Comparison of ENCODE assay signal across 1 cellular context in the genomic region with DNA sequence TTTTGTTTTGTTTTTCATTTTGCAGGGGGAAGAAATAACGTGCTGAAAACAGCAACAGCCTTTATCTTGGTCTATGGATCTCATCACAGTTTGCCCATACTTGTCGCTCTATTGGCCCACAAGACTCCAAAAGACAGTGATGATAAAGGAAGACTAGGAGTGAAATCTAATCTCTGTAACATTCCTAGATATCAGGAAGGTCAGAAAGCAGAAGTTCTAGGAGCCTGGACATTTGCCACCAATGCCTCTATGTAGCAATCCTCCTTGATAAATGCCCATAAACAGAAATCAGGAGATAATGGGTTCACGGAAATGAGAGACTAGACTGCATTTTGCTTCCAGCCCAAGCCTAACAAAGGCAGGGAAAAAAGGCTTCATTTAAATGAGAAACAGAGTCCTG.
A peak's percentile ranks its signal among the peaks of the same experiment; 100 is the strongest.
TF ChIP-seq lines count a peak whose summit lies in the region.

No MANE protein-coding gene starts in this region.

TF ChIP-seq in K562, 482 proteins besides CTCF, POLR2A, EP300 and RAD21 (continued from another document and continues in another):
- TF ChIP-seq, protein P1, sequence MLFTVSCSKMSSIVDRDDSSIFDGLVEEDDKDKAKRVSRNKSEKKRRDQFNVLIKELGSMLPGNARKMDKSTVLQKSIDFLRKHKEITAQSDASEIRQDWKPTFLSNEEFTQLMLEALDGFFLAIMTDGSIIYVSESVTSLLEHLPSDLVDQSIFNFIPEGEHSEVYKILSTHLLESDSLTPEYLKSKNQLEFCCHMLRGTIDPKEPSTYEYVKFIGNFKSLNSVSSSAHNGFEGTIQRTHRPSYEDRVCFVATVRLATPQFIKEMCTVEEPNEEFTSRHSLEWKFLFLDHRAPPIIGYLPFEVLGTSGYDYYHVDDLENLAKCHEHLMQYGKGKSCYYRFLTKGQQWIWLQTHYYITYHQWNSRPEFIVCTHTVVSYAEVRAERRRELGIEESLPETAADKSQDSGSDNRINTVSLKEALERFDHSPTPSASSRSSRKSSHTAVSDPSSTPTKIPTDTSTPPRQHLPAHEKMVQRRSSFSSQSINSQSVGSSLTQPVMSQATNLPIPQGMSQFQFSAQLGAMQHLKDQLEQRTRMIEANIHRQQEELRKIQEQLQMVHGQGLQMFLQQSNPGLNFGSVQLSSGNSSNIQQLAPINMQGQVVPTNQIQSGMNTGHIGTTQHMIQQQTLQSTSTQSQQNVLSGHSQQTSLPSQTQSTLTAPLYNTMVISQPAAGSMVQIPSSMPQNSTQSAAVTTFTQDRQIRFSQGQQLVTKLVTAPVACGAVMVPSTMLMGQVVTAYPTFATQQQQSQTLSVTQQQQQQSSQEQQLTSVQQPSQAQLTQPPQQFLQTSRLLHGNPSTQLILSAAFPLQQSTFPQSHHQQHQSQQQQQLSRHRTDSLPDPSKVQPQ (CRISPR knock-in tag; IDR thresholded peaks at IDR 0.05; ENCODE audit: borderline replicate concordance), result no peak
- TF ChIP-seq ILF3 (IDR thresholded peaks at IDR 0.05; ENCODE audit: borderline replicate concordance), result no peak
- TF ChIP-seq, protein P2, sequence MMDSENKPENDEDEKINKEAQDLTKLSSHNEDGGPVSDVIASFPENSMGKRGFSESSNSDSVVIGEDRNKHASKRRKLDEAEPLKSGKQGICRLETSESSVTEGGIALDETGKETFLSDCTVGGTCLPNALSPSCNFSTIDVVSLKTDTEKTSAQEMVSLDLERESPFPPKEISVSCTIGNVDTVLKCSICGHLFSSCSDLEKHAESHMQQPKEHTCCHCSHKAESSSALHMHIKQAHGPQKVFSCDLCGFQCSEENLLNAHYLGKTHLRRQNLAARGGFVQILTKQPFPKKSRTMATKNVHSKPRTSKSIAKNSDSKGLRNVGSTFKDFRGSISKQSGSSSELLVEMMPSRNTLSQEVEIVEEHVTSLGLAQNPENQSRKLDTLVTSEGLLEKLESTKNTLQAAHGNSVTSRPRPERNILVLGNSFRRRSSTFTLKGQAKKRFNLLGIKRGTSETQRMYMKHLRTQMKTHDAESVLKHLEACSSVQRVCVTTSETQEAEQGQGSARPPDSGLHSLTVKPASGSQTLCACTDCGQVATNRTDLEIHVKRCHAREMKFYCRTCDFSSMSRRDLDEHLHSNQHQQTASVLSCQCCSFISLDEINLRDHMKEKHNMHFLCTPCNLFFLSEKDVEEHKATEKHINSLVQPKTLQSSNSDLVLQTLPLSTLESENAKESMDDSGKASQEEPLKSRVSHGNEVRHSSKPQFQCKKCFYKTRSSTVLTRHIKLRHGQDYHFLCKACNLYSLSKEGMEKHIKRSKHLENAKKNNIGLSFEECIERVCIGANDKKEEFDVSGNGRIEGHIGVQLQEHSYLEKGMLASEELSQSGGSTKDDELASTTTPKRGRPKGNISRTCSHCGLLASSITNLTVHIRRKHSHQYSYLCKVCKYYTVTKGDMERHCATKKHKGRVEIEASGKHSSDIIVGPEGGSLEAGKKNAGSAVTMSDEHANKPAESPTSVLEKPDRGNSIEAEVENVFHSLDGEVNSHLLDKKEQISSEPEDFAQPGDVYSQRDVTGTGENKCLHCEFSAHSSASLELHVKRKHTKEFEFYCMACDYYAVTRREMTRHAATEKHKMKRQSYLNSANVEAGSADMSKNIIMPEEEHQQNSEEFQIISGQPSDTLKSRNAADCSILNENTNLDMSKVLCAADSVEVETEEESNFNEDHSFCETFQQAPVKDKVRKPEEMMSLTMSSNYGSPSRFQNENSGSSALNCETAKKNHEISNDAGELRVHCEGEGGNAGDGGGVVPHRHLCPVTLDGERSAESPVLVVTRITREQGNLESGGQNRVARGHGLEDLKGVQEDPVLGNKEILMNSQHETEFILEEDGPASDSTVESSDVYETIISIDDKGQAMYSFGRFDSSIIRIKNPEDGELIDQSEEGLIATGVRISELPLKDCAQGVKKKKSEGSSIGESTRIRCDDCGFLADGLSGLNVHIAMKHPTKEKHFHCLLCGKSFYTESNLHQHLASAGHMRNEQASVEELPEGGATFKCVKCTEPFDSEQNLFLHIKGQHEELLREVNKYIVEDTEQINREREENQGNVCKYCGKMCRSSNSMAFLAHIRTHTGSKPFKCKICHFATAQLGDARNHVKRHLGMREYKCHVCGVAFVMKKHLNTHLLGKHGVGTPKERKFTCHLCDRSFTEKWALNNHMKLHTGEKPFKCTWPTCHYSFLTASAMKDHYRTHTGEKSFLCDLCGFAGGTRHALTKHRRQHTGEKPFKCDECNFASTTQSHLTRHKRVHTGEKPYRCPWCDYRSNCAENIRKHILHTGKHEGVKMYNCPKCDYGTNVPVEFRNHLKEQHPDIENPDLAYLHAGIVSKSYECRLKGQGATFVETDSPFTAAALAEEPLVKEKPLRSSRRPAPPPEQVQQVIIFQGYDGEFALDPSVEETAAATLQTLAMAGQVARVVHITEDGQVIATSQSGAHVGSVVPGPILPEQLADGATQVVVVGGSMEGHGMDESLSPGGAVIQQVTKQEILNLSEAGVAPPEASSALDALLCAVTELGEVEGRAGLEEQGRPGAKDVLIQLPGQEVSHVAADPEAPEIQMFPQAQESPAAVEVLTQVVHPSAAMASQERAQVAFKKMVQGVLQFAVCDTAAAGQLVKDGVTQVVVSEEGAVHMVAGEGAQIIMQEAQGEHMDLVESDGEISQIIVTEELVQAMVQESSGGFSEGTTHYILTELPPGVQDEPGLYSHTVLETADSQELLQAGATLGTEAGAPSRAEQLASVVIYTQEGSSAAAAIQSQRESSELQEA (IDR thresholded peaks at IDR 0.05; ENCODE audit: low read depth), result no peak
- no peak for TF ChIP-seq ASH1L (IDR thresholded peaks at IDR 0.05; ENCODE audit: borderline replicate concordance, low read depth, partially characterized antibody)
- no peak for TF ChIP-seq POLR2B (IDR thresholded peaks at IDR 0.05; ENCODE audit: low read depth, partially characterized antibody)
- TF ChIP-seq ZFP36 (IDR thresholded peaks at IDR 0.05; ENCODE audit: low read depth, low read length, partially characterized antibody), result no peak
- TF ChIP-seq ZNF175 (CRISPR knock-in tag; IDR thresholded peaks at IDR 0.05; ENCODE audit: low read depth), result no peak
- TF ChIP-seq NR2C2 (CRISPR knock-in tag; IDR thresholded peaks at IDR 0.05), result no peak
- TF ChIP-seq NR2C2 (tag; IDR thresholded peaks at IDR 0.05), result no peak
- TF ChIP-seq ZC3H8 (IDR thresholded peaks at IDR 0.05), result no peak
- no peak for TF ChIP-seq YY1 (IDR thresholded peaks at IDR 0.05; ENCODE audit: borderline replicate concordance in 1 of 3, control insufficient read depth in 1 of 3, extremely low read depth in 1 of 3, insufficient read depth in 3 of 3, insufficient read length in 1 of 3, insufficient replicate concordance in 2 of 3, low read depth in 1 of 3, low read length in 2 of 3)
- TF ChIP-seq, protein P3, sequence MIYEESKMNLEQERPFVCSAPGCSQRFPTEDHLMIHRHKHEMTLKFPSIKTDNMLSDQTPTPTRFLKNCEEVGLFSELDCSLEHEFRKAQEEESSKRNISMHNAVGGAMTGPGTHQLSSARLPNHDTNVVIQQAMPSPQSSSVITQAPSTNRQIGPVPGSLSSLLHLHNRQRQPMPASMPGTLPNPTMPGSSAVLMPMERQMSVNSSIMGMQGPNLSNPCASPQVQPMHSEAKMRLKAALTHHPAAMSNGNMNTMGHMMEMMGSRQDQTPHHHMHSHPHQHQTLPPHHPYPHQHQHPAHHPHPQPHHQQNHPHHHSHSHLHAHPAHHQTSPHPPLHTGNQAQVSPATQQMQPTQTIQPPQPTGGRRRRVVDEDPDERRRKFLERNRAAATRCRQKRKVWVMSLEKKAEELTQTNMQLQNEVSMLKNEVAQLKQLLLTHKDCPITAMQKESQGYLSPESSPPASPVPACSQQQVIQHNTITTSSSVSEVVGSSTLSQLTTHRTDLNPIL (CRISPR knock-in tag; IDR thresholded peaks at IDR 0.05), result no peak
- TF ChIP-seq, protein P4, sequence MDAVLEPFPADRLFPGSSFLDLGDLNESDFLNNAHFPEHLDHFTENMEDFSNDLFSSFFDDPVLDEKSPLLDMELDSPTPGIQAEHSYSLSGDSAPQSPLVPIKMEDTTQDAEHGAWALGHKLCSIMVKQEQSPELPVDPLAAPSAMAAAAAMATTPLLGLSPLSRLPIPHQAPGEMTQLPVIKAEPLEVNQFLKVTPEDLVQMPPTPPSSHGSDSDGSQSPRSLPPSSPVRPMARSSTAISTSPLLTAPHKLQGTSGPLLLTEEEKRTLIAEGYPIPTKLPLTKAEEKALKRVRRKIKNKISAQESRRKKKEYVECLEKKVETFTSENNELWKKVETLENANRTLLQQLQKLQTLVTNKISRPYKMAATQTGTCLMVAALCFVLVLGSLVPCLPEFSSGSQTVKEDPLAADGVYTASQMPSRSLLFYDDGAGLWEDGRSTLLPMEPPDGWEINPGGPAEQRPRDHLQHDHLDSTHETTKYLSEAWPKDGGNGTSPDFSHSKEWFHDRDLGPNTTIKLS (IDR thresholded peaks at IDR 0.05; ENCODE audit: borderline replicate concordance, low read depth), result no peak
- TF ChIP-seq GATAD2A (IDR thresholded peaks at IDR 0.05), result no peak
- TF ChIP-seq TEAD4 (IDR thresholded peaks at IDR 0.05; ENCODE audit: low read length), result 0 out of 2 replicates have a peak, but pooled peaks have one; percentile 27
- no peak for TF ChIP-seq TEAD4 (CRISPR knock-in tag; IDR thresholded peaks at IDR 0.05; ENCODE audit: borderline replicate concordance)
- no peak for TF ChIP-seq OTX1 (CRISPR knock-in tag; IDR thresholded peaks at IDR 0.05)
- peak; percentile 39; the same call in 1 of the 2 replicates for TF ChIP-seq CEBPB (tag; IDR thresholded peaks at IDR 0.05)
- no peak for TF ChIP-seq ZNF311 (CRISPR knock-in tag; IDR thresholded peaks at IDR 0.05)
- no peak for TF ChIP-seq CEBPG (CRISPR knock-in tag; IDR thresholded peaks at IDR 0.05)
- 0 out of 4 replicates have a peak, but pooled peaks of 1 of the 2 experiments have one; percentile 56 for TF ChIP-seq CEBPG (tag; conservative IDR thresholded peaks at IDR 0.05 in 1 of 2, IDR thresholded peaks at IDR 0.05 in 1 of 2)
- TF ChIP-seq ARID1B (IDR thresholded peaks at IDR 0.05), result 0 out of 2 replicates have a peak, but pooled peaks have one; percentile 10
- no peak for TF ChIP-seq ZEB2 (IDR thresholded peaks at IDR 0.05)
- TF ChIP-seq, protein P5, sequence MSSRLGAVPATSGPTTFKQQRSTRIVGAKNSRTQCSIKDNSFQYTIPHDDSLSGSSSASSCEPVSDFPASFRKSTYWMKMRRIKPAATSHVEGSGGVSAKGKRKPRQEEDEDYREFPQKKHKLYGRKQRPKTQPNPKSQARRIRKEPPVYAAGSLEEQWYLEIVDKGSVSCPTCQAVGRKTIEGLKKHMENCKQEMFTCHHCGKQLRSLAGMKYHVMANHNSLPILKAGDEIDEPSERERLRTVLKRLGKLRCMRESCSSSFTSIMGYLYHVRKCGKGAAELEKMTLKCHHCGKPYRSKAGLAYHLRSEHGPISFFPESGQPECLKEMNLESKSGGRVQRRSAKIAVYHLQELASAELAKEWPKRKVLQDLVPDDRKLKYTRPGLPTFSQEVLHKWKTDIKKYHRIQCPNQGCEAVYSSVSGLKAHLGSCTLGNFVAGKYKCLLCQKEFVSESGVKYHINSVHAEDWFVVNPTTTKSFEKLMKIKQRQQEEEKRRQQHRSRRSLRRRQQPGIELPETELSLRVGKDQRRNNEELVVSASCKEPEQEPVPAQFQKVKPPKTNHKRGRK (tag; IDR thresholded peaks at IDR 0.05), result no peak
- TF ChIP-seq, protein P6, sequence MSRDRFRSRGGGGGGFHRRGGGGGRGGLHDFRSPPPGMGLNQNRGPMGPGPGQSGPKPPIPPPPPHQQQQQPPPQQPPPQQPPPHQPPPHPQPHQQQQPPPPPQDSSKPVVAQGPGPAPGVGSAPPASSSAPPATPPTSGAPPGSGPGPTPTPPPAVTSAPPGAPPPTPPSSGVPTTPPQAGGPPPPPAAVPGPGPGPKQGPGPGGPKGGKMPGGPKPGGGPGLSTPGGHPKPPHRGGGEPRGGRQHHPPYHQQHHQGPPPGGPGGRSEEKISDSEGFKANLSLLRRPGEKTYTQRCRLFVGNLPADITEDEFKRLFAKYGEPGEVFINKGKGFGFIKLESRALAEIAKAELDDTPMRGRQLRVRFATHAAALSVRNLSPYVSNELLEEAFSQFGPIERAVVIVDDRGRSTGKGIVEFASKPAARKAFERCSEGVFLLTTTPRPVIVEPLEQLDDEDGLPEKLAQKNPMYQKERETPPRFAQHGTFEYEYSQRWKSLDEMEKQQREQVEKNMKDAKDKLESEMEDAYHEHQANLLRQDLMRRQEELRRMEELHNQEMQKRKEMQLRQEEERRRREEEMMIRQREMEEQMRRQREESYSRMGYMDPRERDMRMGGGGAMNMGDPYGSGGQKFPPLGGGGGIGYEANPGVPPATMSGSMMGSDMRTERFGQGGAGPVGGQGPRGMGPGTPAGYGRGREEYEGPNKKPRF (IDR thresholded peaks at IDR 0.05; ENCODE audit: low read depth, low read length), result no peak
- no peak for TF ChIP-seq ZNF75A (CRISPR knock-in tag; IDR thresholded peaks at IDR 0.05)
- TF ChIP-seq SMAD4 (CRISPR knock-in tag; conservative IDR thresholded peaks at IDR 0.05), result no peak
- no peak for TF ChIP-seq PCBP1 (IDR thresholded peaks at IDR 0.05; ENCODE audit: low read depth, low read length, poor library complexity, severe bottlenecking)
- no peak for TF ChIP-seq ZNF134 (CRISPR knock-in tag; conservative IDR thresholded peaks at IDR 0.05)
- no peak for TF ChIP-seq NFRKB (IDR thresholded peaks at IDR 0.05; ENCODE audit: low read depth)
- TF ChIP-seq CTBP1 (IDR thresholded peaks at IDR 0.05; ENCODE audit: borderline replicate concordance), result peak; percentile 52; the same call in 1 of the 2 replicates
- no peak for TF ChIP-seq TAF7 (tag; IDR thresholded peaks at IDR 0.05)
- no peak for TF ChIP-seq PRPF4 (IDR thresholded peaks at IDR 0.05; ENCODE audit: insufficient read depth, low read depth, low read length, poor library complexity, severe bottlenecking)
- no peak for TF ChIP-seq GTF2A2 (tag; IDR thresholded peaks at IDR 0.05)
- TF ChIP-seq SPI1 (IDR thresholded peaks at IDR 0.05; ENCODE audit: borderline replicate concordance, low read depth, low read length), result no peak
- TF ChIP-seq KLF1 (tag; IDR thresholded peaks at IDR 0.05), result no peak
- no peak for TF ChIP-seq ZNF444 (CRISPR knock-in tag; IDR thresholded peaks at IDR 0.05)
- TF ChIP-seq, protein P7, sequence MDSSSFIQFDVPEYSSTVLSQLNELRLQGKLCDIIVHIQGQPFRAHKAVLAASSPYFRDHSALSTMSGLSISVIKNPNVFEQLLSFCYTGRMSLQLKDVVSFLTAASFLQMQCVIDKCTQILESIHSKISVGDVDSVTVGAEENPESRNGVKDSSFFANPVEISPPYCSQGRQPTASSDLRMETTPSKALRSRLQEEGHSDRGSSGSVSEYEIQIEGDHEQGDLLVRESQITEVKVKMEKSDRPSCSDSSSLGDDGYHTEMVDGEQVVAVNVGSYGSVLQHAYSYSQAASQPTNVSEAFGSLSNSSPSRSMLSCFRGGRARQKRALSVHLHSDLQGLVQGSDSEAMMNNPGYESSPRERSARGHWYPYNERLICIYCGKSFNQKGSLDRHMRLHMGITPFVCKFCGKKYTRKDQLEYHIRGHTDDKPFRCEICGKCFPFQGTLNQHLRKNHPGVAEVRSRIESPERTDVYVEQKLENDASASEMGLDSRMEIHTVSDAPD (CRISPR knock-in tag; IDR thresholded peaks at IDR 0.05), result no peak
- TF ChIP-seq, protein P8, sequence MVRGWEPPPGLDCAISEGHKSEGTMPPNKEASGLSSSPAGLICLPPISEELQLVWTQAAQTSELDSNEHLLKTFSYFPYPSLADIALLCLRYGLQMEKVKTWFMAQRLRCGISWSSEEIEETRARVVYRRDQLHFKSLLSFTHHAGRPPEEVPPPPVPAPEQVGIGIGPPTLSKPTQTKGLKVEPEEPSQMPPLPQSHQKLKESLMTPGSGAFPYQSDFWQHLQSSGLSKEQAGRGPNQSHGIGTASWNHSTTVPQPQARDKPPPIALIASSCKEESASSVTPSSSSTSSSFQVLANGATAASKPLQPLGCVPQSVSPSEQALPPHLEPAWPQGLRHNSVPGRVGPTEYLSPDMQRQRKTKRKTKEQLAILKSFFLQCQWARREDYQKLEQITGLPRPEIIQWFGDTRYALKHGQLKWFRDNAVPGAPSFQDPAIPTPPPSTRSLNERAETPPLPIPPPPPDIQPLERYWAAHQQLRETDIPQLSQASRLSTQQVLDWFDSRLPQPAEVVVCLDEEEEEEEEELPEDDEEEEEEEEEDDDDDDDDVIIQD (CRISPR knock-in tag; IDR thresholded peaks at IDR 0.05), result no peak
- no peak for TF ChIP-seq FOS (IDR thresholded peaks at IDR 0.05; ENCODE audit: extremely low read depth, insufficient read length)
- no peak for TF ChIP-seq TEAD1 (CRISPR knock-in tag; IDR thresholded peaks at IDR 0.05)
